In the genomic region with DNA sequence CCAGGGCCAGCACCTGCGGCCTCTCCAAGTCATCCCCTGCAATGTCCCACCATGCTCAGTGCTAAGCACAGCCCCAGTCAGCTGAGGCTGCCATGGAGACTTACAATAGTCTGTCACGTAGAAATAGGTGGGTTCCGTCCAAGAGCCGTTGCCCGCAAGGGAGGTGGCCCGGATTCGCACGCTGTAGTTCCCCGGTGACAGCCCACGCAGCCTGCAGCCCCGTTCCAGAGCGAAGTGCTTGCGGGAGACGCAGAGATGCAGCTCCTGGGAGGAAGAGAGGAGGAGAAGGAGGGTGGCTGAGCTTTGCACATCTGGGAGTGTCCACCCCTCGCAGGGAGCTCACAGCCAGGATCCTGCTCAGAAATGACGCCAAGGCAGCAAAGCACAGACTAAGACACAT, we compare ENCODE assay signal across 18 cellular contexts.
DNase-seq lines count a peak whose midpoint lies in the region; ATAC-seq and TF ChIP-seq lines count a peak whose summit lies in the region.
"Had no signal": no experiment of that assay in that cellular context is flagged by ENCODE, and none has a peak within 500 bp of the region (broad histone marks: within the 10 kb centered on the region; RNA-seq: fewer than 3 reads in every experiment).

No MANE protein-coding gene starts in this region.

- no peak overlapping the region for H3K18ac ChIP-seq in neuronal stem cell (ENCODE audit: low read length)

- intact Hi-C loops in spleen (cut with DNase I; ENCODE audit: low total_unique reads): no loop called here

- no peak overlapping the region for H2AK5ac ChIP-seq in neuronal stem cell (ENCODE audit: low read depth, low read length)

- no peak overlapping the region for H3K9ac ChIP-seq in neuronal stem cell (ENCODE audit: low read depth, low read length, poor library complexity)
- H3K9ac ChIP-seq: BLaER1 had no signal

- H2BK12ac ChIP-seq in neuronal stem cell (ENCODE audit: low read length): peak overlapping the region; percentile 7

- H2BK15ac ChIP-seq in neuronal stem cell (ENCODE audit: low read length): no peak overlapping the region

- H3K4me3 ChIP-seq in neuronal stem cell (ENCODE audit: low read length in 2 of 2): peak overlapping the region in 1 of 2 donors; percentile 48
- no peak overlapping the region for H3K4me3 ChIP-seq in spleen
- H3K4me3 ChIP-seq: BLaER1 had no signal

- ATAC-seq in stimulated activated naive CD8-positive, alpha-beta T cell treated with anti-CD3 and anti-CD28 coated beads, Interleukin-15, Interleukin-2, amounts not matched to agents 100 U/mL and 50 U/mL, for 24 hours: no peak
- no peak for ATAC-seq in HG03159 (IDR thresholded peaks at IDR 0.05; ENCODE audit: unreplicated experiment)

- H3K9me3 ChIP-seq in neuronal stem cell (replicated peaks in 1 of 2; ENCODE audit: control insufficient read depth in 2 of 2, insufficient read depth in 1 of 2, low read depth in 1 of 2, low read length in 2 of 2) (peaks cover 0 to 2% of the 10 kb centered on the region in 2 donors), spleen (peaks cover 0 to 3% (median 0%) of the 10 kb centered on the region in 8 donors)
- H3K9me3 ChIP-seq: BE2C, Caco-2 had no signal

- no peak overlapping the region for H3K4ac ChIP-seq in neuronal stem cell (ENCODE audit: low read length)

- TF ChIP-seq CTCF in spleen (IDR thresholded peaks at IDR 0.05 in 8 of 11, conservative IDR thresholded peaks at IDR 0.05 in 3 of 11): no peak

- no peaks in the 10 kb centered on the region for H3K27me3 ChIP-seq in neuronal stem cell (ENCODE audit: control insufficient read depth in 3 of 3, insufficient read depth in 3 of 3, low read depth in 1 of 3, low read length in 3 of 3)
- no peaks in the 10 kb centered on the region for H3K27me3 ChIP-seq in spleen (replicated peaks in 1 of 7)
- H3K27me3 ChIP-seq: BE2C, BLaER1 had no signal

- peak overlapping the region; percentile 38 for H3K14ac ChIP-seq in neuronal stem cell (ENCODE audit: low read length)

- no peak overlapping the region for H4K91ac ChIP-seq in neuronal stem cell (ENCODE audit: low read depth, low read length, poor library complexity)

- no CpG with 5 or more reads among the region's 16 CpGs for WGBS in neuronal stem cell (ENCODE audit: extremely low coverage in 2 of 2, insufficient read length in 2 of 2, insufficient replicate concordance in 1 of 2), 2 donors
- WGBS in spleen, 5 donors: 94 to 97% (median 97%) methylated on average over 16 of the region's 16 CpGs

- peaks cover 4 to 28% of the 10 kb centered on the region in 2 donors for H3K36me3 ChIP-seq in neuronal stem cell (replicated peaks in 1 of 2; ENCODE audit: control insufficient read depth in 2 of 2, insufficient read depth in 2 of 2, low read length in 2 of 2)
- peaks cover 3 to 100% (median 46%) of the 10 kb centered on the region in 6 donors for H3K36me3 ChIP-seq in spleen

- no peak overlapping the region for H2AFZ ChIP-seq in neuronal stem cell (ENCODE audit: low read length)

- TF ChIP-seq POLR2A in spleen (IDR thresholded peaks at IDR 0.05): no peak

- DNase-seq in mesenteric fat pad (ENCODE audit: low spot score) (peak; percentile 24), neuronal stem cell (ENCODE audit: low spot score) (no peak), spleen (peak; percentile 41), NCI-H446 (lab: John Stamatoyannopoulos, UW) (no peak), NCI-H1436 treated with DMSO at 0.1 percent for 48 hours (lab: John Stamatoyannopoulos, UW) (no peak)
- DNase-seq in stimulated activated naive CD8-positive, alpha-beta T cell treated with anti-CD3 and anti-CD28 coated beads, Interleukin-15, Interleukin-2, amounts not matched to agents 100 U/mL and 50 U/mL, for 24 hours: no peak
- DNase-seq: 8988T; ACHN; BE2C; C1 segment of cervical spinal cord; Caco-2; Calu3; CD4-positive, alpha-beta memory T cell; CD4-positive, CD25-positive, alpha-beta regulatory T cell; DMS79 treated with DMSO at 0.1 percent for 48 hours; GF-D8 had no signal

- H3K4me2 ChIP-seq in neuronal stem cell (ENCODE audit: insufficient read depth, low read length, poor library complexity, severe bottlenecking): no peak overlapping the region
- H3K4me2 ChIP-seq: BLaER1 had no signal

- no peaks in the 10 kb centered on the region for H3K79me1 ChIP-seq in neuronal stem cell (ENCODE audit: low read depth, low read length)

- no peak overlapping the region for H2BK120ac ChIP-seq in neuronal stem cell (ENCODE audit: low read depth, low read length)

- no peak overlapping the region for H3K23ac ChIP-seq in neuronal stem cell (ENCODE audit: low read depth, low read length, poor library complexity)

- no peak overlapping the region for H4K8ac ChIP-seq in neuronal stem cell (ENCODE audit: low read depth, low read length)

- no peak overlapping the region for H3K27ac ChIP-seq in neuronal stem cell (replicated peaks; ENCODE audit: low read length)
- H3K27ac ChIP-seq in spleen: no peak overlapping the region
- H3K27ac ChIP-seq: BLaER1 had no signal

- H2BK5ac ChIP-seq in neuronal stem cell (ENCODE audit: low read length): no peak overlapping the region

- no peaks in the 10 kb centered on the region for H3K4me1 ChIP-seq in neuronal stem cell (ENCODE audit: control insufficient read depth in 2 of 2, insufficient read depth in 1 of 2, low read depth in 1 of 2, low read length in 2 of 2)
- H3K4me1 ChIP-seq in spleen: no peaks in the 10 kb centered on the region
- H3K4me1 ChIP-seq: BE2C had no signal

Comparison
In these comparisons a context has a peak if more than half of its experiments do, and no peak if none do; other contexts are left out.
1. DNase-seq: peak in mesenteric fat pad (single experiment) and spleen (single experiment); none in neuronal stem cell (single experiment), NCI-H446 (0 of 2), NCI-H1436 treated with DMSO at 0.1 percent for 48 hours (single experiment) and stimulated activated naive CD8-positive, alpha-beta T cell treated with anti-CD3 and anti-CD28 coated beads, Interleukin-15, Interleukin-2, amounts not matched to agents 100 U/mL and 50 U/mL, for 24 hours (single experiment).